Comparison of ENCODE assay signal across 8 cellular contexts in the genomic region with DNA sequence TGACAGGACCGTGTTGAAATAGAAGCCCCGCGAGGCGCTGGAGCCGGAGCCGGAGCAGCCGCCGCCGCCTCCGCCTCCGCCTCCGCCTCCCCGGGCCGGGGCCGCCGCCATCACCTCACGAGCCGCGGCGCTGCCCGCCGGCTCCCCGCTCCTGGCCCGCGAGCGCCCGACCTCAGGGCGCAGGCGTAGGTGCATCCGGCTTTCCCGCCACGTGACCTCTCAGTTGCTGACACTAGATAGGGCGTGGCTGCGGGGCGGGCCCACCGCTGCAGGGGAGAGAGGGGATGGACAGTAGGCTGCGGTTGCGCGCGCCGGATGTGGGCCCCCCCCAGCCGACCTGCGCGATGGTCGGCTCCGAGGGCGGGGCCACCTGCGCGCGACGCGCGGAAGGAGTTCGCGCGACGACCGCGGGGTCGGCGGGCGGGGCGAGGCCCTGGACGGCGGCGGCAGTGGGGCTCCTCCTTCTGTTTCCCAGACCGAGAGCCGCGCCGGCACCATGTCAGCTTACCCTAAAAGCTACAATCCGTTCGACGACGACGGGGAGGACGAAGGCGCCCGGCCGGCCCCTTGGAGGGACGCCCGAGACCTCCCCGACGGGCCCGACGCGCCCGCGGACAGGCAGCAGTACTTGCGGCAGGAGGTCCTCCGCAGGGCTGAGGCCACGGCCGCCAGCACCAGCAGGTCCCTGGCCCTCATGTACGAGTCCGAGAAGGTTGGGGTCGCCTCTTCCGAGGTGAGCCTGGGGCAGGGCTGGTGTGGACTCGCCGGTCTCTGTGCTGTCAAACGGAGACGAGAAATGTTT. TPM values are rescaled to one million over a fixed set of nuclear protein-coding genes. Genes with fewer than 3 reads are reported as not detected.
A peak's percentile ranks its signal among the peaks of the same experiment; 100 is the strongest.
DNase-seq lines count a peak whose midpoint lies in the region; ATAC-seq, FAIRE-seq and TF ChIP-seq lines count a peak whose summit lies in the region.

Gene PI4KA, minus strand, starts transcription at position 197 of the 802 bp plus-strand sequence. Its CDS starts 86 bp downstream, at position 111.
Gene SNAP29, plus strand, starts transcription at position 393 of the 802 bp plus-strand sequence. Its CDS starts 104 bp downstream, at position 497.

- H4K20me1 ChIP-seq in OCI-LY3 (ENCODE audit: insufficient read depth, low read length) (peaks cover 17% of the 10 kb centered on the region), endothelial cell of umbilical vein (replicated peaks; ENCODE audit: control insufficient read depth, extremely low read depth, insufficient read depth, low read length) (peaks cover 2% of the 10 kb centered on the region)

- no peaks in the 10 kb centered on the region for H3K9me3 ChIP-seq in OCI-LY3 (ENCODE audit: insufficient read depth, low read length)
- no peaks in the 10 kb centered on the region for H3K9me3 ChIP-seq in endothelial cell of umbilical vein (replicated peaks; ENCODE audit: control insufficient read depth, insufficient read depth, low read length)

- peaks cover 52% of the 10 kb centered on the region for H3K79me2 ChIP-seq in OCI-LY3 (ENCODE audit: low read length)
- H3K79me2 ChIP-seq in endothelial cell of umbilical vein (ENCODE audit: control insufficient read depth, insufficient read depth, low read length): peaks cover 40% of the 10 kb centered on the region

- POLR2A ChIA-PET in endothelial cell of umbilical vein (lab: Charles Lee): no interaction called here

- no peak for FAIRE-seq in D721Med (lab: Jason Lieb, UNC)
- no peak for FAIRE-seq in endothelial cell of umbilical vein (lab: Jason Lieb, UNC)

- H3K4me2 ChIP-seq in OCI-LY3 (ENCODE audit: low read length): peak within 1 kb of the TSS; percentile 94
- H3K4me2 ChIP-seq in endothelial cell of umbilical vein (ENCODE audit: insufficient read depth, low read length): peak within 1 kb of the TSS; percentile 96

- peaks cover 16% of the 10 kb centered on the region for H3K4me1 ChIP-seq in OCI-LY3 (ENCODE audit: low read length)
- H3K4me1 ChIP-seq in endothelial cell of umbilical vein (ENCODE audit: control insufficient read depth, extremely low read depth, insufficient read depth, low read length): peaks cover 17% of the 10 kb centered on the region

- TSS peak; percentile 65 for BruUV-seq in endothelial cell of umbilical vein (replicated peaks; lab: Mats Ljungman, UMichigan)

- H3K27me3 ChIP-seq in OCI-LY3 (ENCODE audit: low read depth, low read length): no peaks in the 10 kb centered on the region
- no peaks in the 10 kb centered on the region for H3K27me3 ChIP-seq in endothelial cell of umbilical vein (ENCODE audit: control insufficient read depth in 2 of 2, insufficient read depth in 2 of 2, low read length in 2 of 2)

- dilution Hi-C loops in endothelial cell of umbilical vein (cut with MboI; ENCODE audit: extremely low pct_ligation_motif_present, low sequenced_read_pairs): no loop called here

- no peaks in the 10 kb centered on the region for H3K9me1 ChIP-seq in endothelial cell of umbilical vein (replicated peaks; ENCODE audit: control insufficient read depth, extremely low read depth, insufficient read depth, low read length)

- DNase-seq in D721Med (ENCODE audit: insufficient read length, low spot score): peak; percentile 97
- DNase-seq in HuH-7.5 (ENCODE audit: low spot score): peak; percentile 93
- DNase-seq in activated T-cell treated with anti-CD3 and anti-CD28 coated beads for 1 hour (ENCODE audit: low read depth): peak; percentile 97
- peak; percentile 97 for DNase-seq in endothelial cell of umbilical vein (ENCODE audit: low read depth, low spot score)
- peak; percentile 98 for DNase-seq in midbrain (lab: John Stamatoyannopoulos, UW)
- peak; percentile 97 for DNase-seq in stimulated activated CD8-positive, alpha-beta memory T cell treated with anti-CD3 and anti-CD28 coated beads, Interleukin-15, amount 100 ng/mL, for 48 hours (ENCODE audit: low read depth in 2 of 2)

- H3K4me3 ChIP-seq in OCI-LY3 (ENCODE audit: low read length): peak within 1 kb of the TSS; percentile 98
- peak within 1 kb of the TSS; percentile 69 to 89 (median 79) for H3K4me3 ChIP-seq in endothelial cell of umbilical vein (replicated peaks in 1 of 3; ENCODE audit: insufficient read depth in 1 of 3, low read depth in 1 of 3, low read length in 3 of 3)

- H3K27ac ChIP-seq in OCI-LY3 (ENCODE audit: low read length) (peak within 1 kb of the TSS; percentile 55), endothelial cell of umbilical vein (ENCODE audit: insufficient read depth, low read depth, low read length) (peak within 1 kb of the TSS; percentile 50)

- CTCF ChIA-PET in endothelial cell of umbilical vein (lab: Charles Lee): no interaction called here

- H2AFZ ChIP-seq in OCI-LY3 (ENCODE audit: low read depth, low read length) (peak within 1 kb of the TSS; percentile 95), endothelial cell of umbilical vein (ENCODE audit: low read depth, low read length) (peak within 1 kb of the TSS; percentile 94)

- H3K36me3 ChIP-seq in OCI-LY3 (replicated peaks; ENCODE audit: low read depth, low read length) (no peaks in the 10 kb centered on the region), endothelial cell of umbilical vein (ENCODE audit: control insufficient read depth in 2 of 2, extremely low read depth in 1 of 2, insufficient read depth in 2 of 2, low read length in 2 of 2) (peaks cover 0 to 7% of the 10 kb centered on the region in 2 experiments)

- intact Hi-C loops in endothelial cell of umbilical vein (cut with micrococcal nuclease): loop anchor here (1.0 kb wide), 2 partner anchors 58 to 75 kb away; partner anchors contain the start of gene CRKL

- no peak for TF ChIP-seq CTCF in D721Med (IDR thresholded peaks at IDR 0.05; ENCODE audit: insufficient read depth, missing control alignments)
- TF ChIP-seq CTCF in OCI-LY3 (IDR thresholded peaks at IDR 0.05; ENCODE audit: low read depth, low read length): no peak
- no peak for TF ChIP-seq CTCF in endothelial cell of umbilical vein (IDR thresholded peaks at IDR 0.05; ENCODE audit: extremely low read depth in 1 of 2, insufficient read depth in 1 of 2, low read depth in 1 of 2, low read length in 2 of 2)

- no peak for TF ChIP-seq POLR2A in endothelial cell of umbilical vein (IDR thresholded peaks at IDR 0.05; ENCODE audit: low read depth, low read length)

- H3K9ac ChIP-seq in OCI-LY3 (ENCODE audit: low read length) (peak within 1 kb of the TSS; percentile 93), endothelial cell of umbilical vein (replicated peaks; ENCODE audit: extremely low read depth, insufficient read depth, low read length) (peak within 1 kb of the TSS; percentile 70)

- ATAC-seq in GM21526 (IDR thresholded peaks at IDR 0.05; ENCODE audit: low FRiP score, unreplicated experiment): peak; percentile 86

TF ChIP-seq in endothelial cell of umbilical vein, 7 proteins besides CTCF, POLR2A, EP300 and RAD21:
- TF ChIP-seq GATA2 (IDR thresholded peaks at IDR 0.05; ENCODE audit: insufficient read depth, insufficient read length, low read depth, low read length): no peak
- TF ChIP-seq MYC (IDR thresholded peaks at IDR 0.05; ENCODE audit: low read depth, low read length): peak; percentile 50
- no peak for TF ChIP-seq FOS (IDR thresholded peaks at IDR 0.05; ENCODE audit: borderline replicate concordance, insufficient read depth, low read length)
- no peak for TF ChIP-seq EZH2 (IDR thresholded peaks at IDR 0.05; ENCODE audit: borderline replicate concordance, low read depth, low read length, severe bottlenecking)
- TF ChIP-seq, protein P1, sequence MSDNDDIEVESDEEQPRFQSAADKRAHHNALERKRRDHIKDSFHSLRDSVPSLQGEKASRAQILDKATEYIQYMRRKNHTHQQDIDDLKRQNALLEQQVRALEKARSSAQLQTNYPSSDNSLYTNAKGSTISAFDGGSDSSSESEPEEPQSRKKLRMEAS (IDR thresholded peaks at IDR 0.05; ENCODE audit: insufficient read depth, insufficient read length): peak; percentile 99
- no peak for TF ChIP-seq JUN (IDR thresholded peaks at IDR 0.05; ENCODE audit: borderline replicate concordance, insufficient read depth, insufficient read length, low read depth)
- peak; percentile 95 for TF ChIP-seq POLR2AphosphoS5 (IDR thresholded peaks at IDR 0.05; ENCODE audit: insufficient read depth, low read depth, low read length)
TF ChIP-seq in endothelial cell of umbilical vein: peak in this region for 3.

RNA-seq across cellular contexts. Expression of gene PI4KA, which starts in this region (rescaled TPM):
- 51.4 and 56.4 TPM in 2 replicates for total RNA-seq in endothelial cell of umbilical vein
- 28.9 and 30.1 TPM in 2 replicates for polyA plus RNA-seq in endothelial cell of umbilical vein
- polyA plus RNA-seq in endothelial cell of umbilical vein (2011; cell fraction: cytosol; rRNA removed): 26.0 and 26.8 TPM in 2 replicates
- polyA plus RNA-seq in endothelial cell of umbilical vein (2011; cell fraction: nucleus; rRNA removed): 85.0 and 101 TPM in 2 replicates
- 21.0 and 21.4 TPM in 2 replicates for polyA plus RNA-seq in endothelial cell of umbilical vein (2012)
- 61.4 and 70.0 TPM in 2 replicates for polyA minus RNA-seq in endothelial cell of umbilical vein
- polyA minus RNA-seq in endothelial cell of umbilical vein (2011; cell fraction: cytosol; rRNA and poly(A)+ RNA removed): 20.0 TPM
- 100 and 110 TPM in 2 replicates for polyA minus RNA-seq in endothelial cell of umbilical vein (2011; cell fraction: nucleus; rRNA and poly(A)+ RNA removed)

RNA-seq across cellular contexts. Expression of gene SNAP29, which starts in this region (rescaled TPM):
- total RNA-seq in endothelial cell of umbilical vein: 26.7 and 27.0 TPM in 2 replicates
- polyA plus RNA-seq in endothelial cell of umbilical vein: 16.2 and 16.4 TPM in 2 replicates
- 28.3 and 29.0 TPM in 2 replicates for polyA plus RNA-seq in endothelial cell of umbilical vein (2011; cell fraction: cytosol; rRNA removed)
- 8.1 and 11.1 TPM in 2 replicates for polyA plus RNA-seq in endothelial cell of umbilical vein (2011; cell fraction: nucleus; rRNA removed)
- polyA plus RNA-seq in endothelial cell of umbilical vein (2012): 25.1 and 27.0 TPM in 2 replicates
- 11.9 and 17.5 TPM in 2 replicates for polyA minus RNA-seq in endothelial cell of umbilical vein
- 5.4 TPM for polyA minus RNA-seq in endothelial cell of umbilical vein (2011; cell fraction: cytosol; rRNA and poly(A)+ RNA removed)
- polyA minus RNA-seq in endothelial cell of umbilical vein (2011; cell fraction: nucleus; rRNA and poly(A)+ RNA removed): 4.2 and 5.3 TPM in 2 replicates

Comparison
In these comparisons a context has a peak if more than half of its experiments do, and no peak if none do; other contexts are left out.
1. Peak in every context shown above with its lines: DNase-seq, ATAC-seq, H3K4me3 ChIP-seq and H3K27ac ChIP-seq.